ENCODE assay signal across 8 cellular contexts in the genomic region with DNA sequence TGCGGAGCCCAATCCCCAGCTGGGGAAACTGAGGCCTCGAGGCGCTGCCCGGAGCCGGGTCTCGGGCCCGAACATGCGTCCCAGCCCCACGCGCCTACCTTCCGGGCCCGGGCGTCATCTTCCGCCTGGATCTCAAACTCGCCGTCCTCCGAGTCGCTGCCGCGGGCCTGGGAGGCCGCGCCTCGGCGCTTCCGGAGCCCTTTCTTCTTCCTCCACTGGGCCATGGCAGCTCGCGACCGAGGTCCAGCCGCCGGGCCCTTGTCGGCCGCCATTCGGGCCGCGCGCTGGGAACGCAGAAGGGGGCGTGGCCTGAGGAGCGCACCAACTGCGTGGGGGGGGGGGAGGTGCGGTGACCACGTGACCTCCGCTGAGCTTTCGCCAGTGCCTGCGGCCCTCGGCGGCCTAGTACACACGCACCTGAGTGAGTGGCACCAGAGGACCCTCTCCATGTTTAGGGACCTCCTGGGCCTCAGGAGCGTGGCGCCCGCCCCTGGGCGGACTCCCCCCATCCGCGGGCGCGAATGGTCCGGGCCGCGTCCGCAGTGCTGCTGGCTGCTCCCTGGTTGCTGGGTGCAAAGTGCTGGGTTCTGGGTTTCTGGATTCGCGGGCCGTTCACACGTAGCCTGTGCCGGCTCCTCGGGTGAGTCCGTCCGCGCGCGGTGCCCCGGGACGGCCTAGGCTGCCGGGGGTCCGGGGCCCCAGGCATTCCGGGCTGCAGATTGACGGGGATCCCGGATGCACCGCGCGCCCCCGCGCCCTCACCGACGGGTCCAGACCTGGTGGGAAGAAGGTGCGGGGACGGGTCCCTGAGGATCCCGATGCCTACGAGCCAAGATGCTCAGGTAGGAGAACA. TPM values are rescaled to one million over a fixed set of nuclear protein-coding genes. Genes with fewer than 3 reads are reported as not detected.
DNase-seq lines count a peak whose midpoint lies in the region; ATAC-seq and TF ChIP-seq lines count a peak whose summit lies in the region.

A gene with protein sequence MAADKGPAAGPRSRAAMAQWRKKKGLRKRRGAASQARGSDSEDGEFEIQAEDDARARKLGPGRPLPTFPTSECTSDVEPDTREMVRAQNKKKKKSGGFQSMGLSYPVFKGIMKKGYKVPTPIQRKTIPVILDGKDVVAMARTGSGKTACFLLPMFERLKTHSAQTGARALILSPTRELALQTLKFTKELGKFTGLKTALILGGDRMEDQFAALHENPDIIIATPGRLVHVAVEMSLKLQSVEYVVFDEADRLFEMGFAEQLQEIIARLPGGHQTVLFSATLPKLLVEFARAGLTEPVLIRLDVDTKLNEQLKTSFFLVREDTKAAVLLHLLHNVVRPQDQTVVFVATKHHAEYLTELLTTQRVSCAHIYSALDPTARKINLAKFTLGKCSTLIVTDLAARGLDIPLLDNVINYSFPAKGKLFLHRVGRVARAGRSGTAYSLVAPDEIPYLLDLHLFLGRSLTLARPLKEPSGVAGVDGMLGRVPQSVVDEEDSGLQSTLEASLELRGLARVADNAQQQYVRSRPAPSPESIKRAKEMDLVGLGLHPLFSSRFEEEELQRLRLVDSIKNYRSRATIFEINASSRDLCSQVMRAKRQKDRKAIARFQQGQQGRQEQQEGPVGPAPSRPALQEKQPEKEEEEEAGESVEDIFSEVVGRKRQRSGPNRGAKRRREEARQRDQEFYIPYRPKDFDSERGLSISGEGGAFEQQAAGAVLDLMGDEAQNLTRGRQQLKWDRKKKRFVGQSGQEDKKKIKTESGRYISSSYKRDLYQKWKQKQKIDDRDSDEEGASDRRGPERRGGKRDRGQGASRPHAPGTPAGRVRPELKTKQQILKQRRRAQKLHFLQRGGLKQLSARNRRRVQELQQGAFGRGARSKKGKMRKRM (minus strand): TSS at position 299 of the 853 bp plus-strand sequence. CDS start 27 bp downstream, at position 272.
A gene with protein sequence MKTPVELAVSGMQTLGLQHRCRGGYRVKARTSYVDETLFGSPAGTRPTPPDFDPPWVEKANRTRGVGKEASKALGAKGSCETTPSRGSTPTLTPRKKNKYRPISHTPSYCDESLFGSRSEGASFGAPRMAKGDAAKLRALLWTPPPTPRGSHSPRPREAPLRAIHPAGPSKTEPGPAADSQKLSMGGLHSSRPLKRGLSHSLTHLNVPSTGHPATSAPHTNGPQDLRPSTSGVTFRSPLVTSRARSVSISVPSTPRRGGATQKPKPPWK (plus strand): TSS at position 542 of the 853 bp plus-strand sequence. CDS start 1,026 bp downstream, outside the sequence.

- no peaks in the 10 kb centered on the region for H3K9me3 ChIP-seq in mammary epithelial cell (replicated peaks; ENCODE audit: insufficient read depth, low read length)

- POLR2A ChIA-PET in WTC11 (lab: Charles Lee), result interaction anchor here (1.6 kb wide), 1 partner anchor 60 kb away, joined by 5 read pairs; no protein-coding TSS in a partner anchor

- in situ Hi-C loops in mammary epithelial cell (cut with MboI; ENCODE audit: low sequenced_read_pairs in 2 of 2), result no loop called here

- peaks cover 2% of the 10 kb centered on the region for H3K36me3 ChIP-seq in mammary epithelial cell (ENCODE audit: insufficient read depth, low read length)

- peak within 1 kb of the TSS; percentile 74 to 94 (median 93) for H3K4me3 ChIP-seq in mammary epithelial cell (replicated peaks in 1 of 3; ENCODE audit: insufficient read depth in 1 of 3, low read depth in 2 of 3, low read length in 3 of 3)

- WGBS in mammary epithelial cell (ENCODE audit: low coverage, missing lambda C conversion rate), result 1% methylated on average over 24 of the region's 89 CpGs

- H3K4me3 Mint-ChIP-seq in WTC11 (peak within 1 kb of the TSS; percentile 88), immature natural killer cell (peak within 1 kb of the TSS; percentile 93 to 99 (median 97))

- H3K79me2 ChIP-seq in mammary epithelial cell (ENCODE audit: insufficient read depth, low read length), result peaks cover 69% of the 10 kb centered on the region

- no peaks in the 10 kb centered on the region for H3K27me3 ChIP-seq in mammary epithelial cell (ENCODE audit: insufficient read depth, low read length)

- ATAC-seq in GM18508 (IDR thresholded peaks at IDR 0.05; ENCODE audit: insufficient read depth, unreplicated experiment), result peak; percentile 22
- ATAC-seq in HG02981 (IDR thresholded peaks at IDR 0.05; ENCODE audit: unreplicated experiment), result peak; percentile 39
- peak; percentile 87 for ATAC-seq in WTC11

- H3K9me3 Mint-ChIP-seq in WTC11 (no peaks in the 10 kb centered on the region), immature natural killer cell (no peaks in the 10 kb centered on the region)

- H3K4me1 Mint-ChIP-seq in WTC11 (peaks cover 14% of the 10 kb centered on the region), immature natural killer cell (peaks cover 31 to 42% of the 10 kb centered on the region in 2 donors)

- DNase-seq in NCI-H2196 (lab: John Stamatoyannopoulos, UW; ENCODE audit: unreplicated experiment) (peak; percentile 76), WTC11 (ENCODE audit: low spot score) (peak; percentile 86), mammary epithelial cell (peak; percentile 77), immature natural killer cell (peak; percentile 77 to 85 (median 84)), smooth muscle cell of the brain vasculature (ENCODE audit: low read depth, low spot score) (peak; percentile 28)

- peak within 1 kb of the TSS; percentile 92 for H2AFZ ChIP-seq in mammary epithelial cell (ENCODE audit: low read depth, low read length)

- H3K27ac ChIP-seq in 22Rv1 (peak within 1 kb of the TSS; percentile 91), mammary epithelial cell (ENCODE audit: insufficient read depth, low read depth, low read length) (peak within 1 kb of the TSS; percentile 91)

- dilution Hi-C loops in mammary epithelial cell (cut with HindIII; ENCODE audit: low sequenced_read_pairs), result loop anchor here (5.0 kb wide), 1 partner anchor 37 kb away; a partner anchor contains a TSS

- intact Hi-C loops in mammary epithelial cell (cut with micrococcal nuclease), result loop anchor here (2.0 to 5.0 kb wide), 2 partner anchors 37 to 59 kb away; a partner anchor contains a TSS

- H3K27ac Mint-ChIP-seq in WTC11 (peak within 1 kb of the TSS; percentile 76), immature natural killer cell (peak within 1 kb of the TSS; percentile 90 to 97 (median 95))

- H3K27me3 Mint-ChIP-seq in WTC11 (ENCODE audit: low read depth) (no peaks in the 10 kb centered on the region), immature natural killer cell (ENCODE audit: low read depth in 3 of 3) (peaks cover 7 to 8% (median 8%) of the 10 kb centered on the region in 3 donors)

- peaks cover 29% of the 10 kb centered on the region for H3K36me3 Mint-ChIP-seq in WTC11
- peaks cover 5 to 9% (median 5%) of the 10 kb centered on the region in 3 donors for H3K36me3 Mint-ChIP-seq in immature natural killer cell

- H3K4me2 ChIP-seq in mammary epithelial cell (ENCODE audit: insufficient read depth, low read depth, low read length), result peak within 1 kb of the TSS; percentile 92

- BruUV-seq in mammary epithelial cell (replicated peaks; lab: Mats Ljungman, UMichigan), result no TSS peak

- TF ChIP-seq CTCF in 22Rv1 (IDR thresholded peaks at IDR 0.05) (no peak), WTC11 (IDR thresholded peaks at IDR 0.05) (no peak), mammary epithelial cell (conservative IDR thresholded peaks at IDR 0.05 in 1 of 2, IDR thresholded peaks at IDR 0.05 in 1 of 2; ENCODE audit: extremely low read depth in 1 of 2, insufficient read depth in 1 of 2, low read depth in 1 of 2, low read length in 2 of 2) (no peak)

- H3K4me1 ChIP-seq in mammary epithelial cell (ENCODE audit: insufficient read depth, low read length), result peaks cover 12% of the 10 kb centered on the region

- CTCF ChIA-PET in WTC11 (lab: Charles Lee), result interaction anchor here (0.5 to 4.3 kb wide), 10 partner anchors 10 to 240 kb away, joined by 3 to 21 read pairs (median 5); a partner anchor contains a TSS
- CTCF ChIA-PET in mammary epithelial cell (lab: Charles Lee; ENCODE audit: low non-redundant PET), result interaction anchor here (0.5 kb wide), 1 partner anchor 12 kb away, joined by 12 read pairs; no protein-coding TSS in a partner anchor

- H3K9ac ChIP-seq in mammary epithelial cell (ENCODE audit: insufficient read depth, low read length), result peak within 1 kb of the TSS; percentile 93

- no peaks in the 10 kb centered on the region for H4K20me1 ChIP-seq in mammary epithelial cell (ENCODE audit: insufficient read depth, low read length)

TF ChIP-seq in WTC11, 78 proteins besides CTCF, POLR2A, EP300 and RAD21 (continues in another document):
- TF ChIP-seq ZNF396 (CRISPR knock-in tag; IDR thresholded peaks at IDR 0.05; ENCODE audit: borderline replicate concordance) (no peak), ZNF232 (CRISPR knock-in tag; IDR thresholded peaks at IDR 0.05) (0 out of 2 replicates have a peak, but pooled peaks have one; percentile 4)
- TF ChIP-seq, protein P1, sequence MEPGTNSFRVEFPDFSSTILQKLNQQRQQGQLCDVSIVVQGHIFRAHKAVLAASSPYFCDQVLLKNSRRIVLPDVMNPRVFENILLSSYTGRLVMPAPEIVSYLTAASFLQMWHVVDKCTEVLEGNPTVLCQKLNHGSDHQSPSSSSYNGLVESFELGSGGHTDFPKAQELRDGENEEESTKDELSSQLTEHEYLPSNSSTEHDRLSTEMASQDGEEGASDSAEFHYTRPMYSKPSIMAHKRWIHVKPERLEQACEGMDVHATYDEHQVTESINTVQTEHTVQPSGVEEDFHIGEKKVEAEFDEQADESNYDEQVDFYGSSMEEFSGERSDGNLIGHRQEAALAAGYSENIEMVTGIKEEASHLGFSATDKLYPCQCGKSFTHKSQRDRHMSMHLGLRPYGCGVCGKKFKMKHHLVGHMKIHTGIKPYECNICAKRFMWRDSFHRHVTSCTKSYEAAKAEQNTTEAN (CRISPR knock-in tag; IDR thresholded peaks at IDR 0.05), result 0 out of 2 replicates have a peak, but pooled peaks have one; percentile 58
- TF ChIP-seq, protein P2, sequence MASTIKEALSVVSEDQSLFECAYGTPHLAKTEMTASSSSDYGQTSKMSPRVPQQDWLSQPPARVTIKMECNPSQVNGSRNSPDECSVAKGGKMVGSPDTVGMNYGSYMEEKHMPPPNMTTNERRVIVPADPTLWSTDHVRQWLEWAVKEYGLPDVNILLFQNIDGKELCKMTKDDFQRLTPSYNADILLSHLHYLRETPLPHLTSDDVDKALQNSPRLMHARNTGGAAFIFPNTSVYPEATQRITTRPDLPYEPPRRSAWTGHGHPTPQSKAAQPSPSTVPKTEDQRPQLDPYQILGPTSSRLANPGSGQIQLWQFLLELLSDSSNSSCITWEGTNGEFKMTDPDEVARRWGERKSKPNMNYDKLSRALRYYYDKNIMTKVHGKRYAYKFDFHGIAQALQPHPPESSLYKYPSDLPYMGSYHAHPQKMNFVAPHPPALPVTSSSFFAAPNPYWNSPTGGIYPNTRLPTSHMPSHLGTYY (CRISPR knock-in tag; IDR thresholded peaks at IDR 0.05), result no peak

RNA-seq across cellular contexts. Expression of the first gene that starts in this region (rescaled TPM):
- total RNA-seq in WTC11 (2021) (120 to 151 TPM (median 123 TPM) in 3 replicates), mammary epithelial cell (10 to 100 TPM; 49.3 to 92.9 TPM)
- polyA plus RNA-seq in mammary epithelial cell (58.6 TPM), immature natural killer cell (10 to 100 TPM in 2 of 3 donors, 1 to 10 TPM in 1; 7.8 to 34.2 (median 11.0) TPM)
- 101 TPM for polyA minus RNA-seq in mammary epithelial cell

RNA-seq across cellular contexts. Expression of the second gene that starts in this region (rescaled TPM):
- total RNA-seq in WTC11 (2021) (26.4 to 29.3 TPM (median 27.1 TPM) in 3 replicates), mammary epithelial cell (10 to 100 TPM; 21.0 to 21.5 TPM)
- polyA plus RNA-seq in mammary epithelial cell (16.0 TPM), immature natural killer cell (10 to 100 TPM; 31.3 to 36.6 (median 33.1) TPM)
- 3.7 TPM for polyA minus RNA-seq in mammary epithelial cell

Comparison
In these comparisons a context has a peak if more than half of its experiments do, and no peak if none do; other contexts are left out.
1. Peak in every context shown above with its lines: DNase-seq, ATAC-seq, H3K4me3 ChIP-seq and H3K27ac ChIP-seq.
2. ATAC-seq: peak in every context shown above with its lines; median percentile 87 in WTC11; 39 in HG02981; 22 in GM18508.
3. DNase-seq: peak in every context shown above with its lines; median percentile 86 in WTC11; 84 in immature natural killer cell; 77 in mammary epithelial cell; 76 in NCI-H2196; 28 in smooth muscle cell of the brain vasculature.